Comparison of ENCODE assay signal across 14 cellular contexts in the genomic region with DNA sequence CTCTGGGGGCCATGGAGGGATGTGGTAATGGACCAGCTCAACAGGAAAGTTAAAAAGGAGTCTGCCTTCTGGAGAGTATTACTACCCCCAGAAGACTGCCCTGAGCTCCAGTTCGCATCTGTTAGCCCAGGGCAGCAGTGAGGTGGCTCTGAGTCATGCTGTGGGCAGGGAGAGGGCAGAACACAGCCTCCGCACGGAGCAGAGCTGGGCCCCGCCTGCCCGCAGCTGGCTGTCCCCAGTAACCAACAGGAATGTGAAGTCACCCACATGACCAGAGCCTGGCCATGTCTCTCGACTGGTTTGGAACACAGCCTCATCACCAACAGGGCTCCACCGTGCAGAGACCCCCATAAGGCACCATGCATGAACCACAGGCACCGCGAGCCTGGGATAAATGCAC.
DNase-seq lines count a peak whose midpoint lies in the region; ATAC-seq, FAIRE-seq and TF ChIP-seq lines count a peak whose summit lies in the region.
"Had no signal": no experiment of that assay in that cellular context is flagged by ENCODE, and none has a peak within 500 bp of the region (broad histone marks: within the 10 kb centered on the region; RNA-seq: fewer than 3 reads in every experiment).

No MANE protein-coding gene starts in this region.

- no peaks in the 10 kb centered on the region for H3K27me3 Mint-ChIP-seq in osteocyte (ENCODE audit: unreplicated experiment)
- H3K27me3 Mint-ChIP-seq in activated T-helper 2 cell treated with anti-CD3 and anti-CD28 coated beads, Interferon-gamma antibody, Interleukin-2, Interleukin-4, amounts not matched to agents 10 μg/mL and 5 μg/mL and 100 μg/mL, durations not matched to agents 14 hours and 24 hours and 36 hours (ENCODE audit: low read depth): no peaks in the 10 kb centered on the region
- H3K27me3 Mint-ChIP-seq in activated naive CD4-positive, alpha-beta T cell treated with anti-CD3 and anti-CD28 coated beads for 36 hours (ENCODE audit: low read depth): no peaks in the 10 kb centered on the region
- H3K27me3 Mint-ChIP-seq in T-cell: no peaks in the 10 kb centered on the region

- peaks cover 2% of the 10 kb centered on the region for H3K4me1 Mint-ChIP-seq in osteocyte (ENCODE audit: unreplicated experiment)
- no peaks in the 10 kb centered on the region for H3K4me1 Mint-ChIP-seq in activated T-helper 2 cell treated with anti-CD3 and anti-CD28 coated beads, Interferon-gamma antibody, Interleukin-2, Interleukin-4, amounts not matched to agents 10 μg/mL and 5 μg/mL and 100 μg/mL, durations not matched to agents 14 hours and 24 hours and 36 hours (ENCODE audit: low read depth)
- H3K4me1 Mint-ChIP-seq in activated naive CD4-positive, alpha-beta T cell treated with anti-CD3 and anti-CD28 coated beads for 36 hours (ENCODE audit: low read depth): no peaks in the 10 kb centered on the region
- H3K4me1 Mint-ChIP-seq in T-cell: no peaks in the 10 kb centered on the region
- H3K4me1 Mint-ChIP-seq: CD8-positive, alpha-beta memory T cell; nephron progenitor cell had no signal

- intact Hi-C loops in activated T-helper 2 cell treated with anti-CD3 and anti-CD28 coated beads, Interferon-gamma antibody, Interleukin-2, Interleukin-4, amounts not matched to agents 10 μg/mL and 5 μg/mL and 100 μg/mL, durations not matched to agents 14 hours and 24 hours and 36 hours (cut with micrococcal nuclease): no loop called here
- intact Hi-C loops in activated naive CD4-positive, alpha-beta T cell treated with anti-CD3 and anti-CD28 coated beads for 36 hours (cut with micrococcal nuclease): no loop called here

- H3K9me3 Mint-ChIP-seq in osteocyte (ENCODE audit: unreplicated experiment) (no peaks in the 10 kb centered on the region), T-cell (no peaks in the 10 kb centered on the region)
- no peaks in the 10 kb centered on the region for H3K9me3 Mint-ChIP-seq in activated T-helper 2 cell treated with anti-CD3 and anti-CD28 coated beads, Interferon-gamma antibody, Interleukin-2, Interleukin-4, amounts not matched to agents 10 μg/mL and 5 μg/mL and 100 μg/mL, durations not matched to agents 14 hours and 24 hours and 36 hours
- H3K9me3 Mint-ChIP-seq in activated naive CD4-positive, alpha-beta T cell treated with anti-CD3 and anti-CD28 coated beads for 36 hours: no peaks in the 10 kb centered on the region
- H3K9me3 Mint-ChIP-seq: CD8-positive, alpha-beta memory T cell; nephron progenitor cell had no signal

- FAIRE-seq in RCC 7860 (lab: Jason Lieb, UNC): no peak

- peaks cover 49% of the 10 kb centered on the region for H3K36me3 Mint-ChIP-seq in osteocyte (ENCODE audit: unreplicated experiment)
- no peaks in the 10 kb centered on the region for H3K36me3 Mint-ChIP-seq in activated T-helper 2 cell treated with anti-CD3 and anti-CD28 coated beads, Interferon-gamma antibody, Interleukin-2, Interleukin-4, amounts not matched to agents 10 μg/mL and 5 μg/mL and 100 μg/mL, durations not matched to agents 14 hours and 24 hours and 36 hours (ENCODE audit: low read depth)
- H3K36me3 Mint-ChIP-seq in activated naive CD4-positive, alpha-beta T cell treated with anti-CD3 and anti-CD28 coated beads for 36 hours (ENCODE audit: low read depth): peaks cover 2% of the 10 kb centered on the region
- peaks cover 5% of the 10 kb centered on the region for H3K36me3 Mint-ChIP-seq in T-cell

- ATAC-seq in esophagus mucosa (peak; percentile 77), T-cell (replicated peaks in 1 of 4) (no peak)
- ATAC-seq: activated CD4-positive, CD25-positive, alpha-beta regulatory T cell treated with anti-CD3 and anti-CD28 coated beads, Interleukin-2, amount 50 U/mL, for 24 hours had no signal

- DNase-seq in H4 (ENCODE audit: low spot score) (peak; percentile 40), RCC 7860 (ENCODE audit: low spot score) (peak; percentile 41), osteocyte (ENCODE audit: extremely low spot score, unreplicated experiment) (no peak), NCI-H526 (lab: John Stamatoyannopoulos, UW) (no peak), T-cell (no peak)
- no peak for DNase-seq in activated T-helper 2 cell treated with anti-CD3 and anti-CD28 coated beads, Interferon-gamma antibody, Interleukin-2, Interleukin-4, amounts not matched to agents 10 μg/mL and 5 μg/mL and 100 μg/mL, durations not matched to agents 14 hours and 24 hours and 36 hours (ENCODE audit: low spot score)
- no peak for DNase-seq in activated naive CD4-positive, alpha-beta T cell treated with anti-CD3 and anti-CD28 coated beads for 36 hours
- DNase-seq: CD8-positive, alpha-beta memory T cell; GOT3; left ventricle myocardium inferior; NCI-H2171; nephron progenitor cell had no signal

- TF ChIP-seq CTCF in osteocyte (IDR thresholded peaks at IDR 0.05): no peak

- POLR2A ChIA-PET in T-cell (lab: Charles Lee): no interaction called here

- H3K27ac Mint-ChIP-seq in osteocyte (ENCODE audit: unreplicated experiment) (peak overlapping the region; percentile 14), T-cell (no peak overlapping the region)
- no peak overlapping the region for H3K27ac Mint-ChIP-seq in activated T-helper 2 cell treated with anti-CD3 and anti-CD28 coated beads, Interferon-gamma antibody, Interleukin-2, Interleukin-4, amounts not matched to agents 10 μg/mL and 5 μg/mL and 100 μg/mL, durations not matched to agents 14 hours and 24 hours and 36 hours
- H3K27ac Mint-ChIP-seq in activated naive CD4-positive, alpha-beta T cell treated with anti-CD3 and anti-CD28 coated beads for 36 hours: no peak overlapping the region
- H3K27ac Mint-ChIP-seq: CD8-positive, alpha-beta memory T cell had no signal

- CTCF ChIA-PET in activated naive CD4-positive, alpha-beta T cell treated with anti-CD3 and anti-CD28 coated beads for 36 hours (lab: Charles Lee): no interaction called here
- CTCF ChIA-PET in T-cell (lab: Charles Lee): no interaction called here

- H3K4me3 Mint-ChIP-seq in osteocyte (ENCODE audit: unreplicated experiment) (no peak overlapping the region), T-cell (no peak overlapping the region)
- H3K4me3 Mint-ChIP-seq in activated T-helper 2 cell treated with anti-CD3 and anti-CD28 coated beads, Interferon-gamma antibody, Interleukin-2, Interleukin-4, amounts not matched to agents 10 μg/mL and 5 μg/mL and 100 μg/mL, durations not matched to agents 14 hours and 24 hours and 36 hours (ENCODE audit: low read depth): no peak overlapping the region
- H3K4me3 Mint-ChIP-seq in activated naive CD4-positive, alpha-beta T cell treated with anti-CD3 and anti-CD28 coated beads for 36 hours: no peak overlapping the region
- H3K4me3 Mint-ChIP-seq: CD8-positive, alpha-beta memory T cell; nephron progenitor cell had no signal

Comparison
In these comparisons a context has a peak if more than half of its experiments do, and no peak if none do; other contexts are left out.
1. DNase-seq: peak in H4 (single experiment) and RCC 7860 (single experiment); none in osteocyte (single experiment), activated T-helper 2 cell treated with anti-CD3 and anti-CD28 coated beads, Interferon-gamma antibody, Interleukin-2, Interleukin-4, amounts not matched to agents 10 μg/mL and 5 μg/mL and 100 μg/mL, durations not matched to agents 14 hours and 24 hours and 36 hours (single experiment), activated naive CD4-positive, alpha-beta T cell treated with anti-CD3 and anti-CD28 coated beads for 36 hours (single experiment), NCI-H526 (0 of 2) and T-cell (0 of 34).